In the genomic region with DNA sequence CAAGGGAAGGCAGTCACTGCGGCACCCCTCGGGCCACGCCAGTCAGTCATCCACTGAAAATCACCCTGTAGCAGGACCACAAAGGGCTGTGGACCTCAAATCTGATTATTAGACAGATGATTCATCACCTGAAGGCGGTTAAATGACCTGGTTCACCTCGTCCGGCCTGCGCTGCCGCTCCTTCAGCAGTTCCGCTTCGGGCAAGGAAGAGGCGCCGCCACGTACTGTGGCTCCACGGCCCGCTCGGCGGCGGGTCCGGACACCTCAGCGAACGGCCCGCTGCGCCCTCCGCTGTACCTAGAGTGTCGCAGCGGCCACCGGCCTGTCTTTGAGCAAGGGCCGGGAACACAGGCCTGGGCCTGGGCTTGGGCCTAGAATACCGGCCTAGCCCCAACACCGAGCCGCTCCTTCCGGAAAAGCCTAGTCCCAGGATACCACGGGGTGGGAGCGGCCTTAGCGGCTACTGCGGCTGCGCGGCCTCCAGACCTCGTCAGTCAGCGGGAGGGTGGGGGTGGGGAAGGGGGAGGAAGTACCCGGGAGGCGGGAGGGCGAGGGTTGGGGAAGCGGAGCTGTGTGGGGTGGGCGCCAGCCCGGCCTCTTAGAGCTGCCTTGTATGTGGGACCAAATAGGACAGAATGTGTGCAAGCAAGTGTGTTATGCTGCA, we compare ENCODE assay signal across 1 cellular context.
TF ChIP-seq lines count a peak whose summit lies in the region.

A gene with protein sequence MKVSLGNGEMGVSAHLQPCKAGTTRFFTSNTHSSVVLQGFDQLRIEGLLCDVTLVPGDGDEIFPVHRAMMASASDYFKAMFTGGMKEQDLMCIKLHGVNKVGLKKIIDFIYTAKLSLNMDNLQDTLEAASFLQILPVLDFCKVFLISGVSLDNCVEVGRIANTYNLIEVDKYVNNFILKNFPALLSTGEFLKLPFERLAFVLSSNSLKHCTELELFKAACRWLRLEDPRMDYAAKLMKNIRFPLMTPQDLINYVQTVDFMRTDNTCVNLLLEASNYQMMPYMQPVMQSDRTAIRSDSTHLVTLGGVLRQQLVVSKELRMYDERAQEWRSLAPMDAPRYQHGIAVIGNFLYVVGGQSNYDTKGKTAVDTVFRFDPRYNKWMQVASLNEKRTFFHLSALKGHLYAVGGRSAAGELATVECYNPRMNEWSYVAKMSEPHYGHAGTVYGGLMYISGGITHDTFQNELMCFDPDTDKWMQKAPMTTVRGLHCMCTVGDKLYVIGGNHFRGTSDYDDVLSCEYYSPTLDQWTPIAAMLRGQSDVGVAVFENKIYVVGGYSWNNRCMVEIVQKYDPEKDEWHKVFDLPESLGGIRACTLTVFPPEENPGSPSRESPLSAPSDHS (minus strand): TSS at position 436 of the 664 bp plus-strand sequence. CDS start 545 bp downstream, outside the sequence.

TF ChIP-seq in HEK293, 187 proteins besides CTCF, POLR2A, EP300 and RAD21 (continued from another document and continues in another):
- TF ChIP-seq ZNF530 (tag by site-specific recombination; IDR thresholded peaks at IDR 0.05; ENCODE audit: low read depth) = no peak
- no peak for TF ChIP-seq ZNF529 (tag by site-specific recombination; IDR thresholded peaks at IDR 0.05; ENCODE audit: insufficient replicate concordance)
- 0 out of 2 replicates have a peak, but pooled peaks have one; percentile 16 for TF ChIP-seq ZBTB8A (tag by site-specific recombination; IDR thresholded peaks at IDR 0.05)
- TF ChIP-seq ZNF433 (tag by site-specific recombination; IDR thresholded peaks at IDR 0.05; ENCODE audit: low read depth) = no peak
- no peak for TF ChIP-seq ZNF596 (tag by site-specific recombination; IDR thresholded peaks at IDR 0.05)
- no peak for TF ChIP-seq ZNF121 (tag by site-specific recombination; IDR thresholded peaks at IDR 0.05)
- 0 out of 2 replicates have a peak, but pooled peaks have one; percentile 44 for TF ChIP-seq KLF8 (tag by site-specific recombination; IDR thresholded peaks at IDR 0.05)
- no peak for TF ChIP-seq ZNF37A (tag by site-specific recombination; IDR thresholded peaks at IDR 0.05)
- TF ChIP-seq GLIS2 (tag by site-specific recombination; IDR thresholded peaks at IDR 0.05) = peak; percentile 33; the same call in 1 of the 2 replicates
- TF ChIP-seq, protein P1, sequence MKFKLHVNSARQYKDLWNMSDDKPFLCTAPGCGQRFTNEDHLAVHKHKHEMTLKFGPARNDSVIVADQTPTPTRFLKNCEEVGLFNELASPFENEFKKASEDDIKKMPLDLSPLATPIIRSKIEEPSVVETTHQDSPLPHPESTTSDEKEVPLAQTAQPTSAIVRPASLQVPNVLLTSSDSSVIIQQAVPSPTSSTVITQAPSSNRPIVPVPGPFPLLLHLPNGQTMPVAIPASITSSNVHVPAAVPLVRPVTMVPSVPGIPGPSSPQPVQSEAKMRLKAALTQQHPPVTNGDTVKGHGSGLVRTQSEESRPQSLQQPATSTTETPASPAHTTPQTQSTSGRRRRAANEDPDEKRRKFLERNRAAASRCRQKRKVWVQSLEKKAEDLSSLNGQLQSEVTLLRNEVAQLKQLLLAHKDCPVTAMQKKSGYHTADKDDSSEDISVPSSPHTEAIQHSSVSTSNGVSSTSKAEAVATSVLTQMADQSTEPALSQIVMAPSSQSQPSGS (tag by site-specific recombination; IDR thresholded peaks at IDR 0.05; ENCODE audit: low read depth) = no peak
- peak; percentile 89 for TF ChIP-seq IKZF3 (tag by site-specific recombination; IDR thresholded peaks at IDR 0.05)
- TF ChIP-seq, protein P2, sequence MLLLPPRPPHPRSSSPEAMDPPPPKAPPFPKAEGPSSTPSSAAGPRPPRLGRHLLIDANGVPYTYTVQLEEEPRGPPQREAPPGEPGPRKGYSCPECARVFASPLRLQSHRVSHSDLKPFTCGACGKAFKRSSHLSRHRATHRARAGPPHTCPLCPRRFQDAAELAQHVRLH (tag by site-specific recombination; IDR thresholded peaks at IDR 0.05) = peak; percentile 59; the same call in 1 of the 2 replicates
- TF ChIP-seq, protein P3, sequence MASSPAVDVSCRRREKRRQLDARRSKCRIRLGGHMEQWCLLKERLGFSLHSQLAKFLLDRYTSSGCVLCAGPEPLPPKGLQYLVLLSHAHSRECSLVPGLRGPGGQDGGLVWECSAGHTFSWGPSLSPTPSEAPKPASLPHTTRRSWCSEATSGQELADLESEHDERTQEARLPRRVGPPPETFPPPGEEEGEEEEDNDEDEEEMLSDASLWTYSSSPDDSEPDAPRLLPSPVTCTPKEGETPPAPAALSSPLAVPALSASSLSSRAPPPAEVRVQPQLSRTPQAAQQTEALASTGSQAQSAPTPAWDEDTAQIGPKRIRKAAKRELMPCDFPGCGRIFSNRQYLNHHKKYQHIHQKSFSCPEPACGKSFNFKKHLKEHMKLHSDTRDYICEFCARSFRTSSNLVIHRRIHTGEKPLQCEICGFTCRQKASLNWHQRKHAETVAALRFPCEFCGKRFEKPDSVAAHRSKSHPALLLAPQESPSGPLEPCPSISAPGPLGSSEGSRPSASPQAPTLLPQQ (tag by site-specific recombination; IDR thresholded peaks at IDR 0.05) = 0 out of 2 replicates have a peak, but pooled peaks have one; percentile 35
- TF ChIP-seq ZNF501 (tag by site-specific recombination; IDR thresholded peaks at IDR 0.05) = peak; percentile 80
- TF ChIP-seq, protein P4, sequence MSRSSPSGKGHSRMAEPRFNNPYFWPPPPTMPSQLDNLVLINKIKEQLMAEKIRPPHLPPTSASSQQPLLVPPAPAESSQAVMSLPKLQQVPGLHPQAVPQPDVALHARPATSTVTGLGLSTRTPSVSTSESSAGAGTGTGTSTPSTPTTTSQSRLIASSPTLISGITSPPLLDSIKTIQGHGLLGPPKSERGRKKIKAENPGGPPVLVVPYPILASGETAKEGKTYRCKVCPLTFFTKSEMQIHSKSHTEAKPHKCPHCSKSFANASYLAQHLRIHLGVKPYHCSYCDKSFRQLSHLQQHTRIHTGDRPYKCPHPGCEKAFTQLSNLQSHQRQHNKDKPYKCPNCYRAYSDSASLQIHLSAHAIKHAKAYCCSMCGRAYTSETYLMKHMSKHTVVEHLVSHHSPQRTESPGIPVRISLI (tag by site-specific recombination; IDR thresholded peaks at IDR 0.05) = no peak
- TF ChIP-seq ZIC2 (tag by site-specific recombination; IDR thresholded peaks at IDR 0.05) = no peak
- no peak for TF ChIP-seq SCRT1 (tag by site-specific recombination; IDR thresholded peaks at IDR 0.05; ENCODE audit: borderline replicate concordance)
- TF ChIP-seq, protein P5, sequence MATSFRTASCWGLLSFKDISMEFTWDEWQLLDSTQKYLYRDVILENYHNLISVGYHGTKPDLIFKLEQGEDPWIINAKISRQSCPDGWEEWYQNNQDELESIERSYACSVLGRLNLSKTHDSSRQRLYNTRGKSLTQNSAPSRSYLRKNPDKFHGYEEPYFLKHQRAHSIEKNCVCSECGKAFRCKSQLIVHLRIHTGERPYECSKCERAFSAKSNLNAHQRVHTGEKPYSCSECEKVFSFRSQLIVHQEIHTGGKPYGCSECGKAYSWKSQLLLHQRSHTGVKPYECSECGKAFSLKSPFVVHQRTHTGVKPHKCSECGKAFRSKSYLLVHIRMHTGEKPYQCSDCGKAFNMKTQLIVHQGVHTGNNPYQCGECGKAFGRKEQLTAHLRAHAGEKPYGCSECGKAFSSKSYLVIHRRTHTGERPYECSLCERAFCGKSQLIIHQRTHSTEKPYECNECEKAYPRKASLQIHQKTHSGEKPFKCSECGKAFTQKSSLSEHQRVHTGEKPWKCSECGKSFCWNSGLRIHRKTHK (tag by site-specific recombination; IDR thresholded peaks at IDR 0.05) = no peak
- TF ChIP-seq ZNF155 (tag by site-specific recombination; IDR thresholded peaks at IDR 0.05) = no peak
- TF ChIP-seq ZNF174 (tag by site-specific recombination; IDR thresholded peaks at IDR 0.05) = no peak
- TF ChIP-seq, protein P6, sequence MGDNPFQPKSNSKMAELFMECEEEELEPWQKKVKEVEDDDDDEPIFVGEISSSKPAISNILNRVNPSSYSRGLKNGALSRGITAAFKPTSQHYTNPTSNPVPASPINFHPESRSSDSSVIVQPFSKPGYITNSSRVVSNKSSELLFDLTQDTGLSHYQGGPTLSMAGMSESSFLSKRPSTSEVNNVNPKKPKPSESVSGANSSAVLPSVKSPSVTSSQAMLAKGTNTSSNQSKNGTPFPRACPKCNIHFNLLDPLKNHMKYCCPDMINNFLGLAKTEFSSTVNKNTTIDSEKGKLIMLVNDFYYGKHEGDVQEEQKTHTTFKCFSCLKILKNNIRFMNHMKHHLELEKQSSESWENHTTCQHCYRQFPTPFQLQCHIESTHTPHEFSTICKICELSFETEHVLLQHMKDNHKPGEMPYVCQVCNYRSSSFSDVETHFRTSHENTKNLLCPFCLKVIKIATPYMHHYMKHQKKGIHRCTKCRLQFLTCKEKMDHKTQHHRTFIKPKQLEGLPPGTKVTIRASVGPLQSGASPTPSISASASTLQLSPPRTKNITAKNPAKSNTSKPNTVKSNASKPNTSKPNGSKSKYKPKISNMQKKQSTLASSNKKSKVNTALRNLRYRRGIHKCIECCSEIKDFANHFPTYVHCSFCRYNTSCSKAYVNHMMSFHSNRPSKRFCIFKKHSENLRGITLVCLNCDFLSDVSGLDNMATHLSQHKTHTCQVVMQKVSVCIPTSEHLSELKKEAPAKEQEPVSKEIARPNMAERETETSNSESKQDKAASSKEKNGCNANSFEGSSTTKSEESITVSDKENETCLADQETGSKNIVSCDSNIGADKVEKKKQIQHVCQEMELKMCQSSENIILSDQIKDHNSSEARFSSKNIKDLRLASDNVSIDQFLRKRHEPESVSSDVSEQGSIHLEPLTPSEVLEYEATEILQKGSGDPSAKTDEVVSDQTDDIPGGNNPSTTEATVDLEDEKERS (tag by site-specific recombination; IDR thresholded peaks at IDR 0.05) = no peak
- TF ChIP-seq ZNF10 (tag by site-specific recombination; IDR thresholded peaks at IDR 0.05) = no peak
- TF ChIP-seq KLF10 (tag by site-specific recombination; IDR thresholded peaks at IDR 0.05) = no peak
- peak; percentile 50 for TF ChIP-seq SP2 (tag by site-specific recombination; IDR thresholded peaks at IDR 0.05)
- TF ChIP-seq MYNN (tag by site-specific recombination; IDR thresholded peaks at IDR 0.05; ENCODE audit: borderline replicate concordance) = no peak
- no peak for TF ChIP-seq ZNF404 (tag by site-specific recombination; IDR thresholded peaks at IDR 0.05)
- TF ChIP-seq, protein P7, sequence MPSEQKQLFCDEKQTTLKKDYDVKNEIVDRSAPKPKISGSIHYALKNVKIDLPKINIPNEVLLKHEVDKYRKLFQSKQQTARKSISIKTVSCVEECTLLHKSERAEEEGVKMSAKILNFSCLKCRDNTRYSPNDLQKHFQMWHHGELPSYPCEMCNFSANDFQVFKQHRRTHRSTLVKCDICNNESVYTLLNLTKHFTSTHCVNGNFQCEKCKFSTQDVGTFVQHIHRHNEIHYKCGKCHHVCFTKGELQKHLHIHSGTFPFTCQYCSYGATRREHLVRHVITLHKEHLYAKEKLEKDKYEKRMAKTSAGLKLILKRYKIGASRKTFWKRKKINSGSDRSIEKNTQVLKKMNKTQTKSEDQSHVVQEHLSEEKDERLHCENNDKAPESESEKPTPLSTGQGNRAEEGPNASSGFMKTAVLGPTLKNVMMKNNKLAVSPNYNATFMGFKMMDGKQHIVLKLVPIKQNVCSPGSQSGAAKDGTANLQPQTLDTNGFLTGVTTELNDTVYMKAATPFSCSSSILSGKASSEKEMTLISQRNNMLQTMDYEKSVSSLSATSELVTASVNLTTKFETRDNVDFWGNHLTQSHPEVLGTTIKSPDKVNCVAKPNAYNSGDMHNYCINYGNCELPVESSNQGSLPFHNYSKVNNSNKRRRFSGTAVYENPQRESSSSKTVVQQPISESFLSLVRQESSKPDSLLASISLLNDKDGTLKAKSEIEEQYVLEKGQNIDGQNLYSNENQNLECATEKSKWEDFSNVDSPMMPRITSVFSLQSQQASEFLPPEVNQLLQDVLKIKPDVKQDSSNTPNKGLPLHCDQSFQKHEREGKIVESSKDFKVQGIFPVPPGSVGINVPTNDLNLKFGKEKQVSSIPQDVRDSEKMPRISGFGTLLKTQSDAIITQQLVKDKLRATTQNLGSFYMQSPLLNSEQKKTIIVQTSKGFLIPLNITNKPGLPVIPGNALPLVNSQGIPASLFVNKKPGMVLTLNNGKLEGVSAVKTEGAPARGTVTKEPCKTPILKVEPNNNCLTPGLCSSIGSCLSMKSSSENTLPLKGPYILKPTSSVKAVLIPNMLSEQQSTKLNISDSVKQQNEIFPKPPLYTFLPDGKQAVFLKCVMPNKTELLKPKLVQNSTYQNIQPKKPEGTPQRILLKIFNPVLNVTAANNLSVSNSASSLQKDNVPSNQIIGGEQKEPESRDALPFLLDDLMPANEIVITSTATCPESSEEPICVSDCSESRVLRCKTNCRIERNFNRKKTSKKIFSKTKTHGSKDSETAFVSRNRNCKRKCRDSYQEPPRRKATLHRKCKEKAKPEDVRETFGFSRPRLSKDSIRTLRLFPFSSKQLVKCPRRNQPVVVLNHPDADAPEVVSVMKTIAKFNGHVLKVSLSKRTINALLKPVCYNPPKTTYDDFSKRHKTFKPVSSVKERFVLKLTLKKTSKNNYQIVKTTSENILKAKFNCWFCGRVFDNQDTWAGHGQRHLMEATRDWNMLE (tag by site-specific recombination; conservative IDR thresholded peaks at IDR 0.05; ENCODE audit: low read depth) = peak; percentile 34; the same call in 1 of the 2 replicates
- TF ChIP-seq, protein P8, sequence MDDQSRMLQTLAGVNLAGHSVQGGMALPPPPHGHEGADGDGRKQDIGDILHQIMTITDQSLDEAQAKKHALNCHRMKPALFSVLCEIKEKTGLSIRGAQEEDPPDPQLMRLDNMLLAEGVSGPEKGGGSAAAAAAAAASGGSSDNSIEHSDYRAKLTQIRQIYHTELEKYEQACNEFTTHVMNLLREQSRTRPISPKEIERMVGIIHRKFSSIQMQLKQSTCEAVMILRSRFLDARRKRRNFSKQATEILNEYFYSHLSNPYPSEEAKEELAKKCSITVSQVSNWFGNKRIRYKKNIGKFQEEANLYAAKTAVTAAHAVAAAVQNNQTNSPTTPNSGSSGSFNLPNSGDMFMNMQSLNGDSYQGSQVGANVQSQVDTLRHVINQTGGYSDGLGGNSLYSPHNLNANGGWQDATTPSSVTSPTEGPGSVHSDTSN (CRISPR knock-in tag; IDR thresholded peaks at IDR 0.05) = 0 out of 2 replicates have a peak, but pooled peaks have one; percentile 20
- TF ChIP-seq PRDM1 (tag by site-specific recombination; IDR thresholded peaks at IDR 0.05) = no peak
- no peak for TF ChIP-seq TCF7L2 (IDR thresholded peaks at IDR 0.05; ENCODE audit: borderline replicate concordance, low read depth, low read length)
- TF ChIP-seq REPIN1 (tag by site-specific recombination; IDR thresholded peaks at IDR 0.05; ENCODE audit: low read depth) = no peak
- no peak for TF ChIP-seq ZNF302 (tag by site-specific recombination; IDR thresholded peaks at IDR 0.05; ENCODE audit: low read depth)
- peak; percentile 40; the same call in 1 of the 2 replicates for TF ChIP-seq ZBTB20 (tag by site-specific recombination; IDR thresholded peaks at IDR 0.05)
- TF ChIP-seq, protein P9, sequence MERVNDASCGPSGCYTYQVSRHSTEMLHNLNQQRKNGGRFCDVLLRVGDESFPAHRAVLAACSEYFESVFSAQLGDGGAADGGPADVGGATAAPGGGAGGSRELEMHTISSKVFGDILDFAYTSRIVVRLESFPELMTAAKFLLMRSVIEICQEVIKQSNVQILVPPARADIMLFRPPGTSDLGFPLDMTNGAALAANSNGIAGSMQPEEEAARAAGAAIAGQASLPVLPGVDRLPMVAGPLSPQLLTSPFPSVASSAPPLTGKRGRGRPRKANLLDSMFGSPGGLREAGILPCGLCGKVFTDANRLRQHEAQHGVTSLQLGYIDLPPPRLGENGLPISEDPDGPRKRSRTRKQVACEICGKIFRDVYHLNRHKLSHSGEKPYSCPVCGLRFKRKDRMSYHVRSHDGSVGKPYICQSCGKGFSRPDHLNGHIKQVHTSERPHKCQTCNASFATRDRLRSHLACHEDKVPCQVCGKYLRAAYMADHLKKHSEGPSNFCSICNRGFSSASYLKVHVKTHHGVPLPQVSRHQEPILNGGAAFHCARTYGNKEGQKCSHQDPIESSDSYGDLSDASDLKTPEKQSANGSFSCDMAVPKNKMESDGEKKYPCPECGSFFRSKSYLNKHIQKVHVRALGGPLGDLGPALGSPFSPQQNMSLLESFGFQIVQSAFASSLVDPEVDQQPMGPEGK (tag by site-specific recombination; IDR thresholded peaks at IDR 0.05) = peak; percentile 56; the same call in 1 of the 2 replicates
- no peak for TF ChIP-seq ZSCAN23 (tag by site-specific recombination; IDR thresholded peaks at IDR 0.05)
